Comparison of ENCODE assay signal across 11 cellular contexts in genomic region chr6:37741757-37742400, GRCh38. TPM values are rescaled to one million over a fixed set of nuclear protein-coding genes. Genes with fewer than 3 reads are reported as not detected.
DNase-seq lines count a peak whose midpoint lies in the region; ATAC-seq and TF ChIP-seq lines count a peak whose summit lies in the region.
"Had no signal": no experiment of that assay in that cellular context is flagged by ENCODE, and none has a peak within 500 bp of the region (broad histone marks: within the 10 kb centered on the region; RNA-seq: fewer than 3 reads in every experiment).

No MANE protein-coding gene starts in this region.

- in situ Hi-C loops in gastrocnemius medialis (cut with MboI; ENCODE audit: low sequenced_read_pairs in 4 of 4), result no loop called here
- in situ Hi-C loops in HAP-1 (cut with MboI; ENCODE audit: low sequenced_read_pairs), result no loop called here

- H3K27ac ChIP-seq in foreskin keratinocyte (no peak overlapping the region), gastrocnemius medialis (no peak overlapping the region)
- H3K27ac ChIP-seq: BLaER1 treated with 17β-estradiol and CSF1 and Interleukin-3, amounts not matched to agents 10 nM and 100 nM had no signal

- peak; percentile 78 for ATAC-seq in foreskin keratinocyte
- ATAC-seq in gastrocnemius medialis, result no peak
- ATAC-seq in GM21360 (IDR thresholded peaks at IDR 0.05; ENCODE audit: unreplicated experiment), result no peak
- no peak for ATAC-seq in GM19328 (IDR thresholded peaks at IDR 0.05; ENCODE audit: unreplicated experiment)

- H3K4me1 ChIP-seq in foreskin keratinocyte (no peaks in the 10 kb centered on the region), gastrocnemius medialis (no peaks in the 10 kb centered on the region), HAP-1 (no peaks in the 10 kb centered on the region)

- H3K9me3 ChIP-seq in gastrocnemius medialis (no peaks in the 10 kb centered on the region), HAP-1 (no peaks in the 10 kb centered on the region)

- H3K27me3 ChIP-seq in foreskin keratinocyte, result peaks cover 35% of the 10 kb centered on the region
- H3K27me3 ChIP-seq in gastrocnemius medialis, result peaks cover 0 to 3% (median 0%) of the 10 kb centered on the region in 3 donors
- peaks cover 12% of the 10 kb centered on the region for H3K27me3 ChIP-seq in HAP-1 (ENCODE audit: low read depth)
- H3K27me3 ChIP-seq: BLaER1 treated with 17β-estradiol and CSF1 and Interleukin-3, amounts not matched to agents 10 nM and 100 nM had no signal

- H3K36me3 ChIP-seq in gastrocnemius medialis (no peaks in the 10 kb centered on the region), HAP-1 (replicated peaks) (no peaks in the 10 kb centered on the region)
- H3K36me3 ChIP-seq: BLaER1 treated with 17β-estradiol and CSF1 and Interleukin-3, amounts not matched to agents 10 nM and 100 nM had no signal

- intact Hi-C loops in gastrocnemius medialis (cut with DNase I; ENCODE audit: low total_unique reads), result loop anchor here (2.0 kb wide), 1 partner anchor 749 kb away; no protein-coding TSS in a partner anchor

- no peak for TF ChIP-seq POLR2A in gastrocnemius medialis (IDR thresholded peaks at IDR 0.05)

- TF ChIP-seq CTCF in foreskin keratinocyte (conservative IDR thresholded peaks at IDR 0.05) (peak; percentile 66), gastrocnemius medialis (IDR thresholded peaks at IDR 0.05 in 4 of 5, conservative IDR thresholded peaks at IDR 0.05 in 1 of 5) (peak in 4 of 5 experiments; percentile 25 to 58 (median 42))

- no peak overlapping the region for H3K4me3 ChIP-seq in gastrocnemius medialis
- no peak overlapping the region for H3K4me3 ChIP-seq in HAP-1
- H3K4me3 ChIP-seq: BLaER1 treated with 17β-estradiol and CSF1 and Interleukin-3, amounts not matched to agents 10 nM and 100 nM; lung had no signal

- DNase-seq in NCI-H748 (lab: John Stamatoyannopoulos, UW; ENCODE audit: unreplicated experiment), result peak; percentile 53
- no peak for DNase-seq in NCI-H748 treated with DMSO at 0.1 percent for 48 hours (lab: John Stamatoyannopoulos, UW)
- peak; percentile 61 for DNase-seq in OCI-M1 (lab: John Stamatoyannopoulos, UW)
- no peak for DNase-seq in foreskin keratinocyte
- no peak for DNase-seq in gastrocnemius medialis
- no peak for DNase-seq in HAP-1 (ENCODE audit: low spot score in 2 of 2)
- DNase-seq: activated T-cell treated with anti-CD3 and anti-CD28 coated beads, Interleukin-2, amount 50 U/mL, for 24 hours had no signal

RNA-seq across cellular contexts. Expression of gene MDGA1, which starts 44.2 kb away (rescaled TPM):
- total RNA-seq in foreskin keratinocyte (0.32 and 1.5 TPM in 2 replicates), gastrocnemius medialis (1 to 10 TPM in 2 of 4 donors, under 1 TPM in 2; 0.20 to 8.6 (median 1.1) TPM)
- 0.18 and 1.0 TPM in 2 replicates for polyA plus RNA-seq in foreskin keratinocyte

Comparison
In these comparisons a context has a peak if more than half of its experiments do, and no peak if none do; other contexts are left out.
1. DNase-seq: peak in NCI-H748 (single experiment) and OCI-M1 (single experiment); none in NCI-H748 treated with DMSO at 0.1 percent for 48 hours (single experiment), foreskin keratinocyte (0 of 2), gastrocnemius medialis (0 of 2) and HAP-1 (0 of 2).